Comparison of ENCODE assay signal across 1 cellular context in the genomic region with DNA sequence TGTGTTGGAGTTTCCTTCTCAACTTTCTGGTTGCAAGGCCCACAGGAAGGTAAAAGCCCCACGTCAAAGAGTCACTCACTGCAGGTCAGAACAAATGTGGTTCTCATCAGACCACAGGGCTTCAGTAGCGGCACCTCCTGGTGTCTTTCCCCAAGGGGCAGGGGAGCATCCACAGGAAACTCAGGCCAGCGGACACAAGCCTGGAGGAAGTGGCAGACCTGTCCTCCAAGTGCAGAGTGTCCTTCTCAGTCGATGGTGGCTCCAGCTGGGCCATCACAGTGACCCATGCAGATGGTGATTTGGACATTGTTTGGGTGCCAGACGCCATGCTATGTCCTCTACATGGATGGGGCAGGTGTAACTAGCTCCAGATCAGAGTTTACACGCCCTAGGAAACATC.
TF ChIP-seq lines count a peak whose summit lies in the region.

No MANE protein-coding gene starts in this region.

TF ChIP-seq in H1, 55 proteins besides CTCF, POLR2A, EP300 and RAD21 (continued from another document):
- TF ChIP-seq SIN3A (conservative IDR thresholded peaks at IDR 0.05 in 1 of 2, IDR thresholded peaks at IDR 0.05 in 1 of 2; ENCODE audit: low read depth in 1 of 2, low read length in 2 of 2), result no peak
